ENCODE assay signal across 23 cellular contexts in genomic region chr11:101211407-101211975, GRCh38.
"Had no signal": no experiment of that assay in that cellular context is flagged by ENCODE, and none has a peak within 500 bp of the region (broad histone marks: within the 10 kb centered on the region; RNA-seq: fewer than 3 reads in every experiment).

No MANE protein-coding gene starts in this region.

- H3K27ac ChIP-seq: HL-60, SJSA1, SK-N-MC had no signal

- H3K27me3 ChIP-seq: SJSA1 had no signal

- H3K9me3 ChIP-seq: SJSA1 had no signal

- DNase-seq: KBM-7, MV-4-11, NCI-H1048, NCI-H1105, NCI-H1417, NCI-H1436 treated with DMSO at 0.1 percent for 48 hours, NCI-H1694, NCI-H187 treated with DMSO at 0.1 percent for 48 hours, NCI-H2029 treated with DMSO at 0.1 percent for 48 hours, NCI-H2171 treated with DMSO at 0.1 percent for 48 hours, NCI-H446, NCI-H510A, NCI-H524 treated with DMSO at 0.1 percent for 48 hours, NCI-H69, NCI-H774, Right ventricle myocardium superior, RPMI8226, SIG-M5 had no signal

- H3K36me3 ChIP-seq: SJSA1 had no signal

- H3K4me1 ChIP-seq: SJSA1 had no signal

- H3K4me3 ChIP-seq: SJSA1, SK-N-MC had no signal

- FAIRE-seq: HTR-8/SVneo, RCC 7860 had no signal
